Comparison of ENCODE assay signal across 15 cellular contexts in genomic region chr18:51234117-51235010, GRCh38. TPM values are rescaled to one million over a fixed set of nuclear protein-coding genes. Genes with fewer than 3 reads are reported as not detected.
DNase-seq lines count a peak whose midpoint lies in the region; ATAC-seq and TF ChIP-seq lines count a peak whose summit lies in the region.
"Had no signal": no experiment of that assay in that cellular context is flagged by ENCODE, and none has a peak within 500 bp of the region (broad histone marks: within the 10 kb centered on the region; RNA-seq: fewer than 3 reads in every experiment).

No MANE protein-coding gene starts in this region.

- no peak for DNase-seq in activated CD4-positive, alpha-beta T cell treated with anti-CD3 and anti-CD28 coated beads, Interleukin-2, amount 10 ng/mL, durations not matched to agents 24 days and 14 days
- no peak for DNase-seq in activated CD4-positive, alpha-beta T cell treated with anti-CD3 and anti-CD28 coated beads, Interleukin-2, amount 50 U/mL, for 1 hour
- DNase-seq in PC-9 = peak in 1 of 2 experiments; percentile 39
- DNase-seq in chondrocyte (ENCODE audit: low spot score) = no peak
- no peak for DNase-seq in stimulated activated effector memory CD8-positive, alpha-beta T cell treated with anti-CD3 and anti-CD28 coated beads, Interleukin-12 subunit alpha, Interleukin-12 subunit beta, amount 100 ng/mL, for 72 hours (ENCODE audit: low spot score in 2 of 2)
- no peak for DNase-seq in vagina (ENCODE audit: extremely low spot score in 2 of 2)
- DNase-seq in Ammon's horn (ENCODE audit: low spot score) = no peak
- DNase-seq in dorsolateral prefrontal cortex = no peak
- DNase-seq: cortex of kidney, NCI-H1436, NCI-H510A, occipital lobe, tibial artery had no signal

- H3K4me1 Mint-ChIP-seq in activated CD4-positive, alpha-beta T cell treated with anti-CD3 and anti-CD28 coated beads, Interleukin-2, amount 10 ng/mL, durations not matched to agents 24 days and 14 days = peaks cover 19% of the 10 kb centered on the region
- peaks cover 25% of the 10 kb centered on the region for H3K4me1 Mint-ChIP-seq in chondrocyte (ENCODE audit: low read depth)
- H3K4me1 Mint-ChIP-seq in stimulated activated effector memory CD8-positive, alpha-beta T cell treated with anti-CD3 and anti-CD28 coated beads, Interleukin-12 subunit alpha, Interleukin-12 subunit beta, amount 100 ng/mL, for 72 hours = peaks cover 23% of the 10 kb centered on the region
- H3K4me1 Mint-ChIP-seq: memory B cell had no signal

- H3K36me3 Mint-ChIP-seq in activated CD4-positive, alpha-beta T cell treated with anti-CD3 and anti-CD28 coated beads, Interleukin-2, amount 10 ng/mL, durations not matched to agents 24 days and 14 days (ENCODE audit: low read depth) = no peaks in the 10 kb centered on the region
- H3K36me3 Mint-ChIP-seq in chondrocyte (ENCODE audit: low read depth) = no peaks in the 10 kb centered on the region
- H3K36me3 Mint-ChIP-seq in stimulated activated effector memory CD8-positive, alpha-beta T cell treated with anti-CD3 and anti-CD28 coated beads, Interleukin-12 subunit alpha, Interleukin-12 subunit beta, amount 100 ng/mL, for 72 hours = no peaks in the 10 kb centered on the region
- H3K36me3 Mint-ChIP-seq: activated naive CD8-positive, alpha-beta T cell; memory B cell had no signal

- H3K27ac Mint-ChIP-seq in activated CD4-positive, alpha-beta T cell treated with anti-CD3 and anti-CD28 coated beads, Interleukin-2, amount 10 ng/mL, durations not matched to agents 24 days and 14 days = peak overlapping the region; percentile 10
- peak overlapping the region; percentile 72 for H3K27ac Mint-ChIP-seq in chondrocyte (ENCODE audit: unreplicated experiment)
- peak overlapping the region; percentile 4 for H3K27ac Mint-ChIP-seq in stimulated activated effector memory CD8-positive, alpha-beta T cell treated with anti-CD3 and anti-CD28 coated beads, Interleukin-12 subunit alpha, Interleukin-12 subunit beta, amount 100 ng/mL, for 72 hours
- H3K27ac Mint-ChIP-seq: memory B cell had no signal

- H3K79me2 ChIP-seq in PC-9 (ENCODE audit: low read depth) = no peaks in the 10 kb centered on the region

- no TSS peak for BruUV-seq in PC-9 (replicated peaks; lab: Mats Ljungman, UMichigan)

- intact Hi-C loops in activated CD4-positive, alpha-beta T cell treated with anti-CD3 and anti-CD28 coated beads, Interleukin-2, amount 10 ng/mL, durations not matched to agents 24 days and 14 days (cut with micrococcal nuclease) = loop anchor here (1.0 to 5.0 kb wide), 2 partner anchors 23 to 37 kb away; partner anchors contain the start of gene MEX3C
- intact Hi-C loops in PC-9 (cut with micrococcal nuclease; ENCODE audit: unreplicated experiment) = loop anchor here (5.0 kb wide), 1 partner anchor 37 kb away; the partner anchor contains the start of gene MEX3C
- intact Hi-C loops in vagina (cut with DNase I) = no loop called here
- intact Hi-C loops in dorsolateral prefrontal cortex (cut with DNase I) = no loop called here

- POLR2A ChIA-PET in PC-9 (lab: Charles Lee; ENCODE audit: unreplicated experiment) = no interaction called here

- H3F3A ChIP-seq in PC-9 (ENCODE audit: insufficient read depth, low read depth) = peaks cover 29% of the 10 kb centered on the region; the same call in 1 of the 2 replicates

- no peaks in the 10 kb centered on the region for H4K20me1 ChIP-seq in PC-9 (ENCODE audit: insufficient read depth)

- H3K27ac ChIP-seq in PC-9 = peak overlapping the region; percentile 64
- H3K27ac ChIP-seq in vagina = no peak overlapping the region
- H3K27ac ChIP-seq in dorsolateral prefrontal cortex = no peak overlapping the region
- H3K27ac ChIP-seq: tibial artery had no signal

- H3K27me3 ChIP-seq in PC-9 (ENCODE audit: insufficient read depth, low read depth) (no peaks in the 10 kb centered on the region), vagina (no peaks in the 10 kb centered on the region), dorsolateral prefrontal cortex (peaks cover 0 to 3% (median 0%) of the 10 kb centered on the region in 45 donors)
- H3K27me3 ChIP-seq: tibial artery had no signal

- peak; percentile 52 for ATAC-seq in stimulated activated effector memory CD8-positive, alpha-beta T cell treated with anti-CD3 and anti-CD28 coated beads, Interleukin-12 subunit alpha, Interleukin-12 subunit beta, amount 100 ng/mL, for 72 hours

- H3K36me3 ChIP-seq in PC-9 (ENCODE audit: low read depth) = no peaks in the 10 kb centered on the region
- no peaks in the 10 kb centered on the region for H3K36me3 ChIP-seq in vagina
- H3K36me3 ChIP-seq: tibial artery had no signal

- CTCF ChIA-PET in PC-9 (lab: Charles Lee) = no interaction called here

- H3K4me3 Mint-ChIP-seq in activated CD4-positive, alpha-beta T cell treated with anti-CD3 and anti-CD28 coated beads, Interleukin-2, amount 10 ng/mL, durations not matched to agents 24 days and 14 days = peak overlapping the region; percentile 10
- peak overlapping the region; percentile 5 for H3K4me3 Mint-ChIP-seq in chondrocyte (ENCODE audit: unreplicated experiment)
- H3K4me3 Mint-ChIP-seq in stimulated activated effector memory CD8-positive, alpha-beta T cell treated with anti-CD3 and anti-CD28 coated beads, Interleukin-12 subunit alpha, Interleukin-12 subunit beta, amount 100 ng/mL, for 72 hours = peak overlapping the region; percentile 20
- H3K4me3 Mint-ChIP-seq: activated naive CD8-positive, alpha-beta T cell; memory B cell had no signal

- H3K9me2 ChIP-seq in PC-9 (ENCODE audit: insufficient read depth) = no peaks in the 10 kb centered on the region

- H2AFZ ChIP-seq in PC-9 = peak overlapping the region; percentile 7; the same call in 1 of the 2 replicates

- H3K9me3 ChIP-seq in PC-9 (ENCODE audit: insufficient read depth, low read depth) (no peaks in the 10 kb centered on the region), vagina (no peaks in the 10 kb centered on the region)
- H3K9me3 ChIP-seq: tibial artery had no signal

- no peaks in the 10 kb centered on the region for H3K27me3 Mint-ChIP-seq in activated CD4-positive, alpha-beta T cell treated with anti-CD3 and anti-CD28 coated beads, Interleukin-2, amount 10 ng/mL, durations not matched to agents 24 days and 14 days
- no peaks in the 10 kb centered on the region for H3K27me3 Mint-ChIP-seq in chondrocyte (ENCODE audit: low read depth)
- H3K27me3 Mint-ChIP-seq: activated naive CD8-positive, alpha-beta T cell had no signal

- peaks cover 41% of the 10 kb centered on the region for H3K4me1 ChIP-seq in PC-9 (replicated peaks; ENCODE audit: insufficient read depth)
- H3K4me1 ChIP-seq in vagina = no peaks in the 10 kb centered on the region
- H3K4me1 ChIP-seq: tibial artery had no signal

- no peaks in the 10 kb centered on the region for H3K9me3 Mint-ChIP-seq in activated CD4-positive, alpha-beta T cell treated with anti-CD3 and anti-CD28 coated beads, Interleukin-2, amount 10 ng/mL, durations not matched to agents 24 days and 14 days
- no peaks in the 10 kb centered on the region for H3K9me3 Mint-ChIP-seq in chondrocyte (ENCODE audit: low read depth)
- H3K9me3 Mint-ChIP-seq in stimulated activated effector memory CD8-positive, alpha-beta T cell treated with anti-CD3 and anti-CD28 coated beads, Interleukin-12 subunit alpha, Interleukin-12 subunit beta, amount 100 ng/mL, for 72 hours = no peaks in the 10 kb centered on the region
- H3K9me3 Mint-ChIP-seq: memory B cell had no signal

- no peak for TF ChIP-seq CTCF in PC-9 (conservative IDR thresholded peaks at IDR 0.05)
- TF ChIP-seq CTCF in chondrocyte (IDR thresholded peaks at IDR 0.05) = no peak
- no peak for TF ChIP-seq CTCF in vagina (IDR thresholded peaks at IDR 0.05)
- TF ChIP-seq CTCF in dorsolateral prefrontal cortex (IDR thresholded peaks at IDR 0.05 in 54 of 56, conservative IDR thresholded peaks at IDR 0.05 in 2 of 56; ENCODE audit: low read depth in 1 of 56, partially characterized antibody in 56 of 56) = no peak

- TF ChIP-seq POLR2A in vagina (IDR thresholded peaks at IDR 0.05) = no peak

- peak overlapping the region; percentile 31; the same call in 1 of the 2 replicates for H3K4me3 ChIP-seq in PC-9
- no peak overlapping the region for H3K4me3 ChIP-seq in vagina
- no peak overlapping the region for H3K4me3 ChIP-seq in dorsolateral prefrontal cortex
- H3K4me3 ChIP-seq: tibial artery had no signal

- peak overlapping the region; percentile 68 for H3K4me2 ChIP-seq in PC-9

RNA-seq across cellular contexts. Expression of gene MEX3C, which starts 36.9 kb away (rescaled TPM):
- 57.4 and 62.6 TPM in 2 replicates for total RNA-seq in activated CD4-positive, alpha-beta T cell treated with anti-CD3 and anti-CD28 coated beads, Interleukin-2, amount 10 ng/mL, durations not matched to agents 24 days and 14 days
- total RNA-seq in PC-9 (2021) = 21.1 and 26.2 TPM in 2 replicates
- total RNA-seq in chondrocyte = 49.0 to 55.1 TPM (median 54.7 TPM) in 3 replicates
- total RNA-seq in vagina = 20.4 TPM
- total RNA-seq in dorsolateral prefrontal cortex = 10 to 100 TPM; 16.1 to 34.8 (median 23.9) TPM

Comparison
In these comparisons a context has a peak if more than half of its experiments do, and no peak if none do; other contexts are left out.
1. H3K27ac Mint-ChIP-seq: peak in every context shown above with its lines; median percentile 72 in chondrocyte; 10 in activated CD4-positive, alpha-beta T cell treated with anti-CD3 and anti-CD28 coated beads, Interleukin-2, amount 10 ng/mL, durations not matched to agents 24 days and 14 days; 4 in stimulated activated effector memory CD8-positive, alpha-beta T cell treated with anti-CD3 and anti-CD28 coated beads, Interleukin-12 subunit alpha, Interleukin-12 subunit beta, amount 100 ng/mL, for 72 hours.
2. intact Hi-C loops: an anchor here in activated CD4-positive, alpha-beta T cell treated with anti-CD3 and anti-CD28 coated beads, Interleukin-2, amount 10 ng/mL, durations not matched to agents 24 days and 14 days (1.0 to 5.0 kb wide) and PC-9 (5.0 kb wide); none called in vagina and dorsolateral prefrontal cortex.